ENCODE assay signal across 16 cellular contexts in genomic region chr6:31307669-31308049, GRCh38. TPM values are rescaled to one million over a fixed set of nuclear protein-coding genes. Genes with fewer than 3 reads are reported as not detected.
DNase-seq lines count a peak whose midpoint lies in the region; ATAC-seq and TF ChIP-seq lines count a peak whose summit lies in the region.
"Had no signal": no experiment of that assay in that cellular context is flagged by ENCODE, and none has a peak within 500 bp of the region (broad histone marks: within the 10 kb centered on the region; RNA-seq: fewer than 3 reads in every experiment).

No MANE protein-coding gene starts in this region.

- ATAC-seq in activated B cell treated with CpG ODN at 0.5 μM for 24 hours (ENCODE audit: low read depth) (no peak), GM18867 (IDR thresholded peaks at IDR 0.05; ENCODE audit: unreplicated experiment) (no peak), HG03439 (IDR thresholded peaks at IDR 0.05; ENCODE audit: unreplicated experiment) (no peak)
- ATAC-seq in stimulated activated memory B cell treated with anti-CD40 and anti-IgM and Interleukin-4, amounts not matched to agents 10 μg/mL and 1 μg/mL and 100 μg/mL, for 72 hours, result no peak
- ATAC-seq: SK-N-SH treated with all-trans-retinoic acid at 6 μM for 48 hours had no signal

- no peak overlapping the region for H3K9ac ChIP-seq in HUES64 (ENCODE audit: low read depth, low read length)

- H3K27ac ChIP-seq in HUES64 (ENCODE audit: low read depth, low read length), result no peak overlapping the region
- H3K27ac ChIP-seq: ascending aorta, hepatocyte, HL-60, right lobe of liver had no signal

- no peak overlapping the region for H3K27ac Mint-ChIP-seq in activated B cell treated with CpG ODN at 0.5 μM for 24 hours
- no peak overlapping the region for H3K27ac Mint-ChIP-seq in stimulated activated memory B cell treated with anti-CD40 and anti-IgM and Interleukin-4, amounts not matched to agents 10 μg/mL and 1 μg/mL and 100 μg/mL, for 72 hours

- peak overlapping the region; percentile 88 for H3K4me3 Mint-ChIP-seq in activated B cell treated with CpG ODN at 0.5 μM for 24 hours
- H3K4me3 Mint-ChIP-seq in stimulated activated memory B cell treated with anti-CD40 and anti-IgM and Interleukin-4, amounts not matched to agents 10 μg/mL and 1 μg/mL and 100 μg/mL, for 72 hours, result peak overlapping the region; percentile 87

- H3K9me3 Mint-ChIP-seq in activated B cell treated with CpG ODN at 0.5 μM for 24 hours, result no peaks in the 10 kb centered on the region
- H3K9me3 Mint-ChIP-seq in stimulated activated memory B cell treated with anti-CD40 and anti-IgM and Interleukin-4, amounts not matched to agents 10 μg/mL and 1 μg/mL and 100 μg/mL, for 72 hours, result no peaks in the 10 kb centered on the region

- H3K4me3 ChIP-seq in HUES64 (ENCODE audit: low read length), result 0 out of 2 replicates have a peak overlapping the region, but pooled peaks have one; percentile 24
- peak overlapping the region; percentile 20; the same call in 1 of the 2 replicates for H3K4me3 ChIP-seq in iPS-18c (ENCODE audit: insufficient read depth, low read depth, low read length)
- H3K4me3 ChIP-seq: hepatocyte had no signal

- intact Hi-C loops in activated B cell treated with CpG ODN at 0.5 μM for 24 hours (cut with micrococcal nuclease), result loop anchor here (1.0 kb wide), 1 partner anchor 36 kb away; no protein-coding TSS in a partner anchor

- peaks cover 24% of the 10 kb centered on the region for H3K27me3 ChIP-seq in HUES64 (ENCODE audit: insufficient read depth, low read length)
- H3K27me3 ChIP-seq: ascending aorta had no signal

- H3K36me3 ChIP-seq in HUES64 (ENCODE audit: insufficient read depth, low read length), result no peaks in the 10 kb centered on the region
- H3K36me3 ChIP-seq: ascending aorta, right lobe of liver had no signal

- peaks cover 17% of the 10 kb centered on the region for H3K27me3 Mint-ChIP-seq in activated B cell treated with CpG ODN at 0.5 μM for 24 hours
- H3K27me3 Mint-ChIP-seq in stimulated activated memory B cell treated with anti-CD40 and anti-IgM and Interleukin-4, amounts not matched to agents 10 μg/mL and 1 μg/mL and 100 μg/mL, for 72 hours, result no peaks in the 10 kb centered on the region

- no peak for TF ChIP-seq CTCF in activated B cell treated with CpG ODN at 0.5 μM for 24 hours (IDR thresholded peaks at IDR 0.05)

- H3K4me1 Mint-ChIP-seq in activated B cell treated with CpG ODN at 0.5 μM for 24 hours, result peaks cover 2% of the 10 kb centered on the region
- H3K4me1 Mint-ChIP-seq in stimulated activated memory B cell treated with anti-CD40 and anti-IgM and Interleukin-4, amounts not matched to agents 10 μg/mL and 1 μg/mL and 100 μg/mL, for 72 hours, result peaks cover 11% of the 10 kb centered on the region

- H3K4me1 ChIP-seq in HUES64 (ENCODE audit: insufficient read depth, low read length), result no peaks in the 10 kb centered on the region
- H3K4me1 ChIP-seq: ascending aorta, right lobe of liver had no signal

- POLR2A ChIA-PET in activated B cell treated with CpG ODN at 0.5 μM for 24 hours (lab: Charles Lee), result interaction anchor here (0.9 to 1.5 kb wide), 10 partner anchors 35 to 352 kb away, joined by 3 to 6 read pairs (median 3); no protein-coding TSS in a partner anchor

- DNase-seq in activated B cell treated with CpG ODN at 0.5 μM for 24 hours (no peak), inferior parietal cortex (ENCODE audit: extremely low spot score) (no peak), NCI-H446 treated with DMSO at 0.1 percent for 48 hours (lab: John Stamatoyannopoulos, UW) (no peak)
- DNase-seq: KG1, NCI-H1092, occipital lobe had no signal

- WGBS in HUES64, result 89% methylated on average over 14 of the region's 14 CpGs

- H3K36me3 Mint-ChIP-seq in activated B cell treated with CpG ODN at 0.5 μM for 24 hours (ENCODE audit: low read depth), result no peaks in the 10 kb centered on the region
- H3K36me3 Mint-ChIP-seq in stimulated activated memory B cell treated with anti-CD40 and anti-IgM and Interleukin-4, amounts not matched to agents 10 μg/mL and 1 μg/mL and 100 μg/mL, for 72 hours, result no peaks in the 10 kb centered on the region

- H3K9me3 ChIP-seq in HUES64 (ENCODE audit: insufficient read depth, low read depth, low read length) (no peaks in the 10 kb centered on the region), iPS-18c (ENCODE audit: control insufficient read depth, insufficient read depth, low read length) (no peaks in the 10 kb centered on the region)
- H3K9me3 ChIP-seq: ascending aorta, right lobe of liver had no signal

- CTCF ChIA-PET in activated B cell treated with CpG ODN at 0.5 μM for 24 hours (lab: Charles Lee), result interaction anchor here (1.0 kb wide), 1 partner anchor 59 kb away, joined by 4 read pairs; no protein-coding TSS in a partner anchor

RNA-seq across cellular contexts. Expression of gene HLA-C, which starts 35.8 kb away (rescaled TPM):
- polyA plus RNA-seq in HUES64 (2013, experiment 1 of 2), result 120 TPM
- 122 TPM for polyA plus RNA-seq in HUES64 (2013, experiment 2 of 2)
- 762 and 793 TPM in 2 replicates for total RNA-seq in activated B cell treated with CpG ODN at 0.5 μM for 24 hours

RNA-seq across cellular contexts. Expression of gene HLA-B, which starts 49.3 kb away (rescaled TPM):
- polyA plus RNA-seq in HUES64 (2013, experiment 1 of 2), result 33.1 TPM
- polyA plus RNA-seq in HUES64 (2013, experiment 2 of 2), result 34.6 TPM
- total RNA-seq in activated B cell treated with CpG ODN at 0.5 μM for 24 hours, result 3,667 and 3,668 TPM in 2 replicates
